8 cellular contexts compared by ENCODE assay signal in genomic region chr3:106299300-106300098, GRCh38.
DNase-seq lines count a peak whose midpoint lies in the region; ATAC-seq, FAIRE-seq and TF ChIP-seq lines count a peak whose summit lies in the region.

No MANE protein-coding gene starts in this region.

- no peak overlapping the region for H3K27ac Mint-ChIP-seq in Calu3 (ENCODE audit: unreplicated experiment)
- H3K27ac Mint-ChIP-seq in activated naive CD8-positive, alpha-beta T cell treated with anti-CD3 and anti-CD28 coated beads, Interleukin-2, amount 10 ng/mL, durations not matched to agents 7 days and 5 days: peak overlapping the region; percentile 26

- CTCF ChIA-PET in Calu3 (lab: Charles Lee): no interaction called here

- H3K4me1 Mint-ChIP-seq in Calu3 (ENCODE audit: low read depth, unreplicated experiment): peaks cover 10% of the 10 kb centered on the region
- H3K4me1 Mint-ChIP-seq in activated naive CD8-positive, alpha-beta T cell treated with anti-CD3 and anti-CD28 coated beads, Interleukin-2, amount 10 ng/mL, durations not matched to agents 7 days and 5 days: peaks cover 14% of the 10 kb centered on the region

- peak; percentile 3 for DNase-seq in Calu3
- DNase-seq in activated naive CD8-positive, alpha-beta T cell treated with anti-CD3 and anti-CD28 coated beads, Interleukin-2, amount 10 ng/mL, durations not matched to agents 7 days and 5 days: no peak
- DNase-seq in NCI-H82 treated with DMSO at 0.1 percent for 48 hours (lab: John Stamatoyannopoulos, UW; ENCODE audit: unreplicated experiment): no peak
- no peak for DNase-seq in D721Med (ENCODE audit: insufficient read length, low spot score)
- DNase-seq in left colon: no peak
- DNase-seq in stimulated activated naive CD4-positive, alpha-beta T cell (lab: John Stamatoyannopoulos, UW): no peak

- no peak overlapping the region for H3K4me3 Mint-ChIP-seq in Calu3 (ENCODE audit: low read depth, unreplicated experiment)
- H3K4me3 Mint-ChIP-seq in activated naive CD8-positive, alpha-beta T cell treated with anti-CD3 and anti-CD28 coated beads, Interleukin-2, amount 10 ng/mL, durations not matched to agents 7 days and 5 days: no peak overlapping the region

- POLR2A ChIA-PET in activated naive CD8-positive, alpha-beta T cell treated with anti-CD3 and anti-CD28 coated beads, Interleukin-2, amount 10 ng/mL, durations not matched to agents 7 days and 5 days (lab: Charles Lee): no interaction called here

- H3K36me3 Mint-ChIP-seq in Calu3 (ENCODE audit: insufficient read depth, unreplicated experiment): no peaks in the 10 kb centered on the region
- peaks cover 7% of the 10 kb centered on the region for H3K36me3 Mint-ChIP-seq in activated naive CD8-positive, alpha-beta T cell treated with anti-CD3 and anti-CD28 coated beads, Interleukin-2, amount 10 ng/mL, durations not matched to agents 7 days and 5 days

- H3K27me3 Mint-ChIP-seq in Calu3 (ENCODE audit: unreplicated experiment): no peaks in the 10 kb centered on the region
- H3K27me3 Mint-ChIP-seq in activated naive CD8-positive, alpha-beta T cell treated with anti-CD3 and anti-CD28 coated beads, Interleukin-2, amount 10 ng/mL, durations not matched to agents 7 days and 5 days: no peaks in the 10 kb centered on the region

- no peak for FAIRE-seq in D721Med (lab: Jason Lieb, UNC)

- ATAC-seq in GM19324 (IDR thresholded peaks at IDR 0.05; ENCODE audit: low FRiP score, unreplicated experiment): peak; percentile 54
- peak; percentile 53 for ATAC-seq in HG03103 (IDR thresholded peaks at IDR 0.05; ENCODE audit: low read depth, unreplicated experiment)
- no peak for ATAC-seq in activated naive CD8-positive, alpha-beta T cell treated with anti-CD3 and anti-CD28 coated beads, Interleukin-2, amount 10 ng/mL, durations not matched to agents 7 days and 5 days (ENCODE audit: low read depth)
- ATAC-seq in left colon: no peak

- no TSS peak for BruUV-seq in Calu3 (replicated peaks; lab: Mats Ljungman, UMichigan)

- no peak for TF ChIP-seq CTCF in Calu3 (IDR thresholded peaks at IDR 0.05; ENCODE audit: unreplicated experiment)
- TF ChIP-seq CTCF in D721Med (IDR thresholded peaks at IDR 0.05; ENCODE audit: insufficient read depth, missing control alignments): no peak

- intact Hi-C loops in Calu3 (cut with micrococcal nuclease; ENCODE audit: unreplicated experiment): no loop called here
- intact Hi-C loops in left colon (cut with DNase I, micrococcal nuclease): no loop called here

- H3K9me3 Mint-ChIP-seq in Calu3 (ENCODE audit: low read depth, unreplicated experiment): no peaks in the 10 kb centered on the region
- peaks cover 10% of the 10 kb centered on the region for H3K9me3 Mint-ChIP-seq in activated naive CD8-positive, alpha-beta T cell treated with anti-CD3 and anti-CD28 coated beads, Interleukin-2, amount 10 ng/mL, durations not matched to agents 7 days and 5 days

Comparison
In these comparisons a context has a peak if more than half of its experiments do, and no peak if none do; other contexts are left out.
1. ATAC-seq: peak in GM19324 (single experiment) and HG03103 (single experiment); none in activated naive CD8-positive, alpha-beta T cell treated with anti-CD3 and anti-CD28 coated beads, Interleukin-2, amount 10 ng/mL, durations not matched to agents 7 days and 5 days (single experiment) and left colon (single experiment).